In the genomic region with DNA sequence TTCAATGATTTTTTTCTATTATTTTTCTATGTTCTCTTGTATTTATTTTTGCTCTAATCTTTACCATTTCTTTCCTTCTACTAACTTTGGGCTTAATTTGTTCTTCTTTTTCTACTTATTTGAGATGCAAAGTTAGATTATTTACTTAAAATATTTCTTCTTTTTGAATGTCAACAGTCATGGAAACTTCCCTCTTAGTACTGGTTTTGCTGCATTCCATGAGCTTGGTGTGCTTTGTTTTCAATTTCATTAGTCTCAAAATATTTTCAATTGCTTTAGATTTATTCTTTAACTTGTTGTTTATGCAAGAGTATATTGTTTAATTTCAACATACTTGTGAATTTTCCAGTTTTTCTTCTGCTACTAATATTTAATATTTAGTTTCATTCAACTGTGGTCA, we compare ENCODE assay signal across 19 cellular contexts.
"Had no signal": no experiment of that assay in that cellular context is flagged by ENCODE, and none has a peak within 500 bp of the region (broad histone marks: within the 10 kb centered on the region; RNA-seq: fewer than 3 reads in every experiment).

No MANE protein-coding gene starts in this region.

- H3K9ac ChIP-seq: SK-N-SH had no signal

- H3K9me3 ChIP-seq: SK-N-SH had no signal

- H3K27ac ChIP-seq: RWPE1 had no signal

- DNase-seq: KBM-7, MV-4-11, NCI-H1048, NCI-H1105, NCI-H1417, NCI-H1436 treated with DMSO at 0.1 percent for 48 hours, NCI-H1694, NCI-H187 treated with DMSO at 0.1 percent for 48 hours, NCI-H2029 treated with DMSO at 0.1 percent for 48 hours, NCI-H2171 treated with DMSO at 0.1 percent for 48 hours, NCI-H345, NCI-H446 treated with DMSO at 0.1 percent for 48 hours, NCI-H510A treated with DMSO at 0.1 percent for 48 hours, NCI-H526 treated with DMSO at 0.1 percent for 48 hours, NCI-H774, SHP77, SK-N-SH, T-helper 1 cell had no signal
